8 cellular contexts compared by ENCODE assay signal in the genomic region with DNA sequence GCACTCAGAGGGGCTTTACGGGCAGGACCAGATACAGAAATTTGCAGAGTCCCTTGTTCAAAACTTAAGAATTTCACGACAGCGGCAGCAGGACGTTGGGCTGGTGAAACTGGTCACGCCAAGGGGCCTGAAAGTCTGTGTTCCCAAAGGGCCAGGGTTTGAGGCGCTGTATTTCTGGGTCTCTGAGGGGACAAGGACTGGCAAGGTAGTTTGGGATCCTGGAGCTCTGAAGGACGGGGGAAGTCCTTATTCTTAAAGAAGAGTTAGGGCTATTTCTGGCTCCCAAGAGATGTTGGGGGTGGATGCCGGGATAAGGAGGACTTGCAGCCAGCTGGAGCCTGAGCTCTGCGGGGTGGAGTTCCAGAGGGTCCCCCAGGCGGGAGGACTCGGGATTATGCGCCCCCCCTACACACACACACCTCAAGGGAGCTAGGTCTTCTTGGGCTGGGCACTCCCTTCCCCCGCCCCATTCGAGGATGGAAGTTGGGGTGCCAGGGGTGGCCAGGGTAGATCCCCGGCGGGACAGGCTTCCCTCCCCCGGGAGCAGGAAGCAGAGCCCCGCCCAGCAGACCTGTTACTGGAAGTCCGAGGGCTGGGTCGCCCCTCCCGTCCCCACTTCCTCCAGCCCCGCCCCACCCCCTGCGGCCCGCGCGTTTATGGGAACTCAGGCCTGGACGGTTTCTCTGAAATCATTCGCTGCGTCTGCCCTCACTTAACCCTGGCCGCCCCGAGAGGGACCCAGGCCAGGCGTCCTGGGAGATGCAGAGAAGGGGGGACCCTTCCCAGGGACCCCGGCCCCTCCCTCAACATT. TPM values are rescaled to one million over a fixed set of nuclear protein-coding genes. Genes with fewer than 3 reads are reported as not detected.
DNase-seq lines count a peak whose midpoint lies in the region; ATAC-seq and TF ChIP-seq lines count a peak whose summit lies in the region.

No MANE protein-coding gene starts in this region.

- no peak overlapping the region for H3K4ac ChIP-seq in mesendoderm (ENCODE audit: low read depth, low read length)

- H2BK5ac ChIP-seq in mesendoderm (ENCODE audit: low read length) = no peak overlapping the region

- H3K4me1 Mint-ChIP-seq in activated CD4-positive, alpha-beta memory T cell treated with anti-CD3 and anti-CD28 coated beads for 36 hours (ENCODE audit: low read depth) = peaks cover 57% of the 10 kb centered on the region
- H3K4me1 Mint-ChIP-seq in effector memory CD8-positive, alpha-beta T cell (ENCODE audit: low read depth in 2 of 2) = peaks cover 51 to 54% of the 10 kb centered on the region in 2 donors

- H3K4me1 ChIP-seq in mesendoderm (ENCODE audit: control insufficient read depth, low read depth, low read length) = peaks cover 6% of the 10 kb centered on the region

- no peak overlapping the region for H3K23ac ChIP-seq in mesendoderm (ENCODE audit: low read length)

- H3K79me1 ChIP-seq in mesendoderm (ENCODE audit: low read length) = no peaks in the 10 kb centered on the region

- no CpG with 5 or more reads among the region's 33 CpGs for WGBS in mesendoderm (ENCODE audit: extremely low coverage, insufficient coverage, low lambda C conversion rate)

- no peak overlapping the region for H2BK15ac ChIP-seq in mesendoderm (replicated peaks; ENCODE audit: low read depth)

- no peaks in the 10 kb centered on the region for H3K79me2 ChIP-seq in mesendoderm (ENCODE audit: control insufficient read depth, insufficient read depth, low read length)

- peak; percentile 35 for ATAC-seq in GM21423 (IDR thresholded peaks at IDR 0.05; ENCODE audit: unreplicated experiment)
- peak; percentile 9 for ATAC-seq in effector memory CD8-positive, alpha-beta T cell (replicated peaks)

- H4K5ac ChIP-seq in mesendoderm (ENCODE audit: low read length) = no peak overlapping the region

- TF ChIP-seq CTCF in BJ (IDR thresholded peaks at IDR 0.05; ENCODE audit: insufficient read depth, low read depth, low read length) = no peak

- no peak overlapping the region for H2AK5ac ChIP-seq in mesendoderm (ENCODE audit: low read length)

- peak overlapping the region; percentile 93 for H3K4me3 Mint-ChIP-seq in activated CD4-positive, alpha-beta memory T cell treated with anti-CD3 and anti-CD28 coated beads for 36 hours
- peak overlapping the region; percentile 89 to 92 for H3K4me3 Mint-ChIP-seq in effector memory CD8-positive, alpha-beta T cell

- H3K9me3 Mint-ChIP-seq in activated CD4-positive, alpha-beta memory T cell treated with anti-CD3 and anti-CD28 coated beads for 36 hours = no peaks in the 10 kb centered on the region
- no peaks in the 10 kb centered on the region for H3K9me3 Mint-ChIP-seq in effector memory CD8-positive, alpha-beta T cell

- peak overlapping the region; percentile 73 for H3K56ac ChIP-seq in mesendoderm (ENCODE audit: low read length)

- peak overlapping the region; percentile 62 for H3K4me2 ChIP-seq in mesendoderm (ENCODE audit: low read length)

- POLR2A ChIA-PET in BJ (lab: Charles Lee) = no interaction called here
- POLR2A ChIA-PET in activated CD4-positive, alpha-beta memory T cell treated with anti-CD3 and anti-CD28 coated beads for 36 hours (lab: Charles Lee) = interaction anchor here (1.4 to 2.1 kb wide), 4 partner anchors 11 to 30 kb away, joined by 3 to 19 read pairs (median 12); no protein-coding TSS in a partner anchor

- H3K9ac ChIP-seq in mesendoderm (ENCODE audit: low read length) = peak overlapping the region; percentile 58

- peaks cover 83% of the 10 kb centered on the region for H3K36me3 Mint-ChIP-seq in activated CD4-positive, alpha-beta memory T cell treated with anti-CD3 and anti-CD28 coated beads for 36 hours
- peaks cover 86% of the 10 kb centered on the region for H3K36me3 Mint-ChIP-seq in effector memory CD8-positive, alpha-beta T cell (ENCODE audit: insufficient read depth)

- no peak overlapping the region for H2BK120ac ChIP-seq in mesendoderm (ENCODE audit: low read depth, low read length)

- intact Hi-C loops in activated CD4-positive, alpha-beta memory T cell treated with anti-CD3 and anti-CD28 coated beads for 36 hours (cut with micrococcal nuclease) = loop anchor here (1.0 to 5.0 kb wide), 5 partner anchors 16 to 423 kb away; partner anchors contain the start of genes BLOC1S3, TOMM40 and TRAPPC6A

- H3K36me3 ChIP-seq in BJ (ENCODE audit: control insufficient read depth, insufficient read depth, low read length) (peaks cover 46% of the 10 kb centered on the region), mesendoderm (ENCODE audit: control insufficient read depth, insufficient read depth, low read length) (no peaks in the 10 kb centered on the region)

- no peak overlapping the region for H4K8ac ChIP-seq in mesendoderm (ENCODE audit: low read depth, low read length)

- H3K27me3 Mint-ChIP-seq in activated CD4-positive, alpha-beta memory T cell treated with anti-CD3 and anti-CD28 coated beads for 36 hours = no peaks in the 10 kb centered on the region
- H3K27me3 Mint-ChIP-seq in effector memory CD8-positive, alpha-beta T cell = no peaks in the 10 kb centered on the region

- H3K27ac ChIP-seq in mesendoderm (ENCODE audit: low read depth, low read length) = no peak overlapping the region

- CTCF ChIA-PET in BJ (lab: Yijun Ruan, JAX) = interaction anchor here (1.0 to 2.1 kb wide), 6 partner anchors 9 to 30 kb away, joined by 3 to 11 read pairs (median 4); no protein-coding TSS in a partner anchor
- CTCF ChIA-PET in activated CD4-positive, alpha-beta memory T cell treated with anti-CD3 and anti-CD28 coated beads for 36 hours (lab: Charles Lee) = interaction anchor here (2.1 to 5.3 kb wide), 3 partner anchors 17 to 61 kb away, joined by 5 to 50 read pairs (median 43); no protein-coding TSS in a partner anchor

- H3K18ac ChIP-seq in mesendoderm (ENCODE audit: low read length) = peak overlapping the region; percentile 73

- H3K27ac Mint-ChIP-seq in activated CD4-positive, alpha-beta memory T cell treated with anti-CD3 and anti-CD28 coated beads for 36 hours = peak overlapping the region; percentile 99
- H3K27ac Mint-ChIP-seq in effector memory CD8-positive, alpha-beta T cell = peak overlapping the region; percentile 95 to 97

- H3K4me3 ChIP-seq in BJ (ENCODE audit: low read depth, low read length) (peak overlapping the region; percentile 44), mesendoderm (ENCODE audit: low read length) (peak overlapping the region; percentile 23)

- H3K27me3 ChIP-seq in BJ (ENCODE audit: control insufficient read depth, insufficient read depth, low read length) = no peaks in the 10 kb centered on the region
- H3K27me3 ChIP-seq in mesendoderm (ENCODE audit: insufficient read depth, low read length, poor library complexity) = peaks cover 14% of the 10 kb centered on the region

- no peak for DNase-seq in BJ (ENCODE audit: low read depth)
- DNase-seq in NCI-H460 (ENCODE audit: extremely low read depth, low read depth) = peak; percentile 75
- peak; percentile 94 for DNase-seq in activated CD4-positive, alpha-beta memory T cell treated with anti-CD3 and anti-CD28 coated beads for 36 hours
- DNase-seq in effector memory CD8-positive, alpha-beta T cell = peak; percentile 23 to 33 (median 33)
- peak; percentile 69 for DNase-seq in mesendoderm
- DNase-seq in stimulated activated CD8-positive, alpha-beta memory T cell treated with anti-CD3 and anti-CD28 coated beads, Interleukin-2, amount 100 ng/mL, for 1 hour (ENCODE audit: low read depth in 2 of 2) = peak; percentile 42 to 57
- DNase-seq in inferior parietal cortex (ENCODE audit: extremely low spot score) = no peak

RNA-seq across cellular contexts. Expression of gene BCL3, which starts 5.6 kb away (rescaled TPM):
- 5.0 and 9.1 TPM in 2 replicates for polyA plus RNA-seq in BJ (2011; rRNA removed)
- 6.2 and 7.1 TPM in 2 replicates for polyA minus RNA-seq in BJ (2011; rRNA and poly(A)+ RNA removed)
- 12.6 and 16.5 TPM in 2 replicates for total RNA-seq in NCI-H460 (2014; rRNA removed; shearing (Covaris generic))
- 14.4 and 39.9 TPM in 2 replicates for polyA plus RNA-seq in NCI-H460 (2014; cell fraction: nucleus; rRNA removed)
- 10 to 100 TPM; 75.0 to 79.6 TPM for total RNA-seq in activated CD4-positive, alpha-beta memory T cell treated with anti-CD3 and anti-CD28 coated beads for 36 hours
- polyA plus RNA-seq in mesendoderm (2013, experiment 1 of 2) = 1.8 TPM
- polyA plus RNA-seq in mesendoderm (2013, experiment 2 of 2) = 1.7 TPM

RNA-seq across cellular contexts. Expression of gene CBLC, which starts 23.6 kb away (rescaled TPM):
- polyA plus RNA-seq in BJ (2011; rRNA removed) = not detected in 2 replicates
- polyA minus RNA-seq in BJ (2011; rRNA and poly(A)+ RNA removed) = not detected in 2 replicates
- not detected in 2 replicates for total RNA-seq in NCI-H460 (2014; rRNA removed; shearing (Covaris generic))
- polyA plus RNA-seq in NCI-H460 (2014; cell fraction: nucleus; rRNA removed) = not detected in 2 replicates
- not detected for total RNA-seq in activated CD4-positive, alpha-beta memory T cell treated with anti-CD3 and anti-CD28 coated beads for 36 hours
- 4.6 TPM for polyA plus RNA-seq in mesendoderm (2013, experiment 1 of 2)
- 5.2 TPM for polyA plus RNA-seq in mesendoderm (2013, experiment 2 of 2)

RNA-seq across cellular contexts. Expression of gene BCAM, which starts 54.8 kb away (rescaled TPM):
- polyA plus RNA-seq in BJ (2011; rRNA removed) = 4.7 and 8.9 TPM in 2 replicates
- polyA minus RNA-seq in BJ (2011; rRNA and poly(A)+ RNA removed) = 2.1 and 6.3 TPM in 2 replicates
- 2.3 and 3.1 TPM in 2 replicates for total RNA-seq in NCI-H460 (2014; rRNA removed; shearing (Covaris generic))
- polyA plus RNA-seq in NCI-H460 (2014; cell fraction: nucleus; rRNA removed) = 4.7 and 5.7 TPM in 2 replicates
- not detected for total RNA-seq in activated CD4-positive, alpha-beta memory T cell treated with anti-CD3 and anti-CD28 coated beads for 36 hours
- polyA plus RNA-seq in mesendoderm (2013, experiment 1 of 2) = 36.8 TPM
- polyA plus RNA-seq in mesendoderm (2013, experiment 2 of 2) = 35.8 TPM

RNA-seq across cellular contexts. Expression of gene CEACAM16, which starts 55.2 kb away (rescaled TPM):
- not detected in 2 replicates for polyA plus RNA-seq in BJ (2011; rRNA removed)
- not detected in 2 replicates for polyA minus RNA-seq in BJ (2011; rRNA and poly(A)+ RNA removed)
- not detected in 2 replicates for total RNA-seq in NCI-H460 (2014; rRNA removed; shearing (Covaris generic))
- polyA plus RNA-seq in NCI-H460 (2014; cell fraction: nucleus; rRNA removed) = not detected in 2 replicates
- not detected for total RNA-seq in activated CD4-positive, alpha-beta memory T cell treated with anti-CD3 and anti-CD28 coated beads for 36 hours
- not detected for polyA plus RNA-seq in mesendoderm (2013, experiment 1 of 2)
- not detected for polyA plus RNA-seq in mesendoderm (2013, experiment 2 of 2)

Comparison
In these comparisons a context has a peak if more than half of its experiments do, and no peak if none do; other contexts are left out.
1. DNase-seq: peak in NCI-H460 (single experiment), activated CD4-positive, alpha-beta memory T cell treated with anti-CD3 and anti-CD28 coated beads for 36 hours (single experiment), effector memory CD8-positive, alpha-beta T cell (3 of 3), mesendoderm (single experiment) and stimulated activated CD8-positive, alpha-beta memory T cell treated with anti-CD3 and anti-CD28 coated beads, Interleukin-2, amount 100 ng/mL, for 1 hour (2 of 2); none in BJ (single experiment) and inferior parietal cortex (single experiment).